In the genomic region with DNA sequence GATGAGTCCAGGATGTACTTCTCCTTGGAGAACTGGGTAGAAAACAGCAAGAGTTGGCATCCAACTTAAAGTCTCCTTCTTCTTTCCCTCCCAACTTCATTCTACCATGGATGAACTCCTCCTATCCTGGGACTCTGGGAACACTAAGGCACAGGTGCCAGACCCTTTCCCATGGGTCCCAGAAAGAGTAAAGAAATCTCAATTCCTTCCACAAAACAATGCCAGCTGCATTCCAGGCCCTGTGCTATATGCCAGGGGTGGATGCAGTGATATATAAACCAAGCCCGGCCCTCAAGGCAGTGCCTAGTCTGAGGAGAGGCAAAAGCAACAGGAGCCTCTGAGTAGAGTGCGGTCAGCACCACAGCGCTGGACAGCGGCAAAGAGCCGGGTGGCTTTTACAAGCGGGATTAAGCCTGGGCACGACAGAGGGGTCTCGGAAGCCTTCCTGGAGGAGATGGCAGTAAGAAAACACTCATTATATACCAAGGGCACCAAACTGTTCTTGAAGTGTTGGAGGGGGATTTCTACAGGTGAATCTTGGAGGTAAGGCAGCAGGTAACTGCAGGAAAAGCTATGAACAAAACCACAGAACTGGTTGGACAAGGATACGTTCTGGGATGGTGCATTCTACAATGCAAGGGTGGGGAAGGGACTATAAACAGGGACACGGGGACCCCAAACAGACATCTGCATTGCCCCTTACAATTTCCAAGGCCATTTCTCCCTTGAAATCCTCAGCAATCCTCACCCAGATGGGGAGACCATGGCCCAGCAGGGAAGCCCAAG, we compare ENCODE assay signal across 14 cellular contexts. TPM values are rescaled to one million over a fixed set of nuclear protein-coding genes. Genes with fewer than 3 reads are reported as not detected.
DNase-seq lines count a peak whose midpoint lies in the region; ATAC-seq and TF ChIP-seq lines count a peak whose summit lies in the region.
"Had no signal": no experiment of that assay in that cellular context is flagged by ENCODE, and none has a peak within 500 bp of the region (broad histone marks: within the 10 kb centered on the region; RNA-seq: fewer than 3 reads in every experiment).

No MANE protein-coding gene starts in this region.

- H3K9me3 Mint-ChIP-seq in activated CD8-positive, alpha-beta T cell treated with anti-CD3 and anti-CD28 coated beads for 36 hours: no peaks in the 10 kb centered on the region
- H3K9me3 Mint-ChIP-seq in activated CD8-positive, alpha-beta T cell treated with anti-CD3 and anti-CD28 coated beads, Interleukin-2, amount 10 ng/mL, durations not matched to agents 7 days and 5 days (ENCODE audit: insufficient read depth): no peaks in the 10 kb centered on the region
- H3K9me3 Mint-ChIP-seq in glutamatergic neuron (ENCODE audit: unreplicated experiment) (peaks cover 4% of the 10 kb centered on the region), progenitor cell of endocrine pancreas (ENCODE audit: low read depth) (no peaks in the 10 kb centered on the region)
- H3K9me3 Mint-ChIP-seq: activated CD4-positive, alpha-beta memory T cell treated with anti-CD3 and anti-CD28 coated beads for 36 hours; IgD-negative memory B cell had no signal

- H3K27ac Mint-ChIP-seq in activated CD8-positive, alpha-beta T cell treated with anti-CD3 and anti-CD28 coated beads for 36 hours: no peak overlapping the region
- H3K27ac Mint-ChIP-seq in activated CD8-positive, alpha-beta T cell treated with anti-CD3 and anti-CD28 coated beads, Interleukin-2, amount 10 ng/mL, durations not matched to agents 7 days and 5 days: no peak overlapping the region
- H3K27ac Mint-ChIP-seq in T-helper 17 cell (peak overlapping the region; percentile 47), glutamatergic neuron (ENCODE audit: unreplicated experiment) (no peak overlapping the region), progenitor cell of endocrine pancreas (no peak overlapping the region)

- peaks cover 11% of the 10 kb centered on the region for H3K4me1 Mint-ChIP-seq in activated CD8-positive, alpha-beta T cell treated with anti-CD3 and anti-CD28 coated beads for 36 hours (ENCODE audit: low read depth)
- H3K4me1 Mint-ChIP-seq in activated CD8-positive, alpha-beta T cell treated with anti-CD3 and anti-CD28 coated beads, Interleukin-2, amount 10 ng/mL, durations not matched to agents 7 days and 5 days (ENCODE audit: low read depth): peaks cover 24% of the 10 kb centered on the region
- H3K4me1 Mint-ChIP-seq in T-helper 17 cell: peaks cover 14% of the 10 kb centered on the region
- peaks cover 5% of the 10 kb centered on the region for H3K4me1 Mint-ChIP-seq in glutamatergic neuron (ENCODE audit: low read depth, unreplicated experiment)
- H3K4me1 Mint-ChIP-seq in progenitor cell of endocrine pancreas (ENCODE audit: low read depth): no peaks in the 10 kb centered on the region

- CTCF ChIA-PET in activated CD8-positive, alpha-beta T cell treated with anti-CD3 and anti-CD28 coated beads for 36 hours (lab: Charles Lee): interaction anchor here (1.0 kb wide), 1 partner anchor 17 kb away, joined by 3 read pairs; the partner anchor contains the start of gene TOR2A
- CTCF ChIA-PET in activated CD8-positive, alpha-beta T cell treated with anti-CD3 and anti-CD28 coated beads, Interleukin-2, amount 10 ng/mL, durations not matched to agents 7 days and 5 days (lab: Charles Lee): no interaction called here

- POLR2A ChIA-PET in activated CD8-positive, alpha-beta T cell treated with anti-CD3 and anti-CD28 coated beads for 36 hours (lab: Charles Lee): no interaction called here
- POLR2A ChIA-PET in activated CD8-positive, alpha-beta T cell treated with anti-CD3 and anti-CD28 coated beads, Interleukin-2, amount 10 ng/mL, durations not matched to agents 7 days and 5 days (lab: Charles Lee): no interaction called here

- intact Hi-C loops in activated CD8-positive, alpha-beta T cell treated with anti-CD3 and anti-CD28 coated beads for 36 hours (cut with micrococcal nuclease): no loop called here

- H3K27me3 Mint-ChIP-seq in activated CD8-positive, alpha-beta T cell treated with anti-CD3 and anti-CD28 coated beads for 36 hours: no peaks in the 10 kb centered on the region
- no peaks in the 10 kb centered on the region for H3K27me3 Mint-ChIP-seq in activated CD8-positive, alpha-beta T cell treated with anti-CD3 and anti-CD28 coated beads, Interleukin-2, amount 10 ng/mL, durations not matched to agents 7 days and 5 days (ENCODE audit: low read depth)
- H3K27me3 Mint-ChIP-seq in T-helper 17 cell: no peaks in the 10 kb centered on the region
- peaks cover 11% of the 10 kb centered on the region for H3K27me3 Mint-ChIP-seq in glutamatergic neuron (ENCODE audit: unreplicated experiment)
- H3K27me3 Mint-ChIP-seq in progenitor cell of endocrine pancreas: peaks cover 48% of the 10 kb centered on the region
- H3K27me3 Mint-ChIP-seq: activated CD4-positive, alpha-beta memory T cell treated with anti-CD3 and anti-CD28 coated beads for 36 hours; IgD-negative memory B cell had no signal

- no peak for ATAC-seq in activated CD8-positive, alpha-beta T cell treated with anti-CD3 and anti-CD28 coated beads for 36 hours
- no peak for ATAC-seq in activated CD8-positive, alpha-beta T cell treated with anti-CD3 and anti-CD28 coated beads, Interleukin-2, amount 10 ng/mL, durations not matched to agents 7 days and 5 days
- ATAC-seq in T-helper 17 cell (no peak), GM21786 (IDR thresholded peaks at IDR 0.05; ENCODE audit: unreplicated experiment) (no peak)

- no peak overlapping the region for H3K4me3 ChIP-seq in WERI-Rb-1 (ENCODE audit: low read depth, low read length)
- H3K4me3 ChIP-seq: SJSA1, tibial artery had no signal

- no peaks in the 10 kb centered on the region for H3K9me3 ChIP-seq in T-helper 17 cell (ENCODE audit: control insufficient read depth, low read length, poor library complexity, severe bottlenecking)
- no peaks in the 10 kb centered on the region for H3K9me3 ChIP-seq in WERI-Rb-1 (ENCODE audit: severe bottlenecking)
- H3K9me3 ChIP-seq: SJSA1, tibial artery had no signal

- DNase-seq in activated CD8-positive, alpha-beta T cell treated with anti-CD3 and anti-CD28 coated beads for 36 hours: peak; percentile 33
- no peak for DNase-seq in activated CD8-positive, alpha-beta T cell treated with anti-CD3 and anti-CD28 coated beads, Interleukin-2, amount 10 ng/mL, durations not matched to agents 7 days and 5 days
- DNase-seq in T-helper 17 cell (no peak), glutamatergic neuron (no peak), progenitor cell of endocrine pancreas (ENCODE audit: low spot score, unreplicated experiment) (peak; percentile 58), NCI-H1105 (lab: John Stamatoyannopoulos, UW) (no peak), WERI-Rb-1 (no peak)
- DNase-seq: activated CD4-positive, alpha-beta memory T cell treated with anti-CD3 and anti-CD28 coated beads for 36 hours; tibial artery had no signal

- peaks cover 22% of the 10 kb centered on the region for H3K36me3 ChIP-seq in WERI-Rb-1
- H3K36me3 ChIP-seq: SJSA1 had no signal

- no peak overlapping the region for H3K27ac ChIP-seq in WERI-Rb-1
- H3K27ac ChIP-seq: SJSA1, tibial artery had no signal

- peaks cover 14% of the 10 kb centered on the region for H3K36me3 Mint-ChIP-seq in activated CD8-positive, alpha-beta T cell treated with anti-CD3 and anti-CD28 coated beads for 36 hours (ENCODE audit: low read depth)
- peaks cover 54% of the 10 kb centered on the region for H3K36me3 Mint-ChIP-seq in activated CD8-positive, alpha-beta T cell treated with anti-CD3 and anti-CD28 coated beads, Interleukin-2, amount 10 ng/mL, durations not matched to agents 7 days and 5 days (ENCODE audit: low read depth)
- H3K36me3 Mint-ChIP-seq in T-helper 17 cell (ENCODE audit: low read depth) (no peaks in the 10 kb centered on the region), glutamatergic neuron (ENCODE audit: unreplicated experiment) (peaks cover 5% of the 10 kb centered on the region), progenitor cell of endocrine pancreas (ENCODE audit: insufficient read depth) (no peaks in the 10 kb centered on the region)

- H3K27me3 ChIP-seq in WERI-Rb-1 (ENCODE audit: insufficient read depth, low read depth, severe bottlenecking): no peaks in the 10 kb centered on the region

- no peak for TF ChIP-seq CTCF in activated CD8-positive, alpha-beta T cell treated with anti-CD3 and anti-CD28 coated beads for 36 hours (IDR thresholded peaks at IDR 0.05)
- no peak for TF ChIP-seq CTCF in glutamatergic neuron (IDR thresholded peaks at IDR 0.05; ENCODE audit: partially characterized antibody, unreplicated experiment)
- no peak for TF ChIP-seq CTCF in progenitor cell of endocrine pancreas (IDR thresholded peaks at IDR 0.05; ENCODE audit: unreplicated experiment)
- no peak for TF ChIP-seq CTCF in WERI-Rb-1 (IDR thresholded peaks at IDR 0.05; ENCODE audit: low read depth, low read length)

- no peak overlapping the region for H3K4me3 Mint-ChIP-seq in activated CD8-positive, alpha-beta T cell treated with anti-CD3 and anti-CD28 coated beads for 36 hours
- no peak overlapping the region for H3K4me3 Mint-ChIP-seq in activated CD8-positive, alpha-beta T cell treated with anti-CD3 and anti-CD28 coated beads, Interleukin-2, amount 10 ng/mL, durations not matched to agents 7 days and 5 days
- H3K4me3 Mint-ChIP-seq in T-helper 17 cell (peak overlapping the region; percentile 50), glutamatergic neuron (ENCODE audit: unreplicated experiment) (peak overlapping the region; percentile 69), progenitor cell of endocrine pancreas (ENCODE audit: low read depth) (no peak overlapping the region)
- H3K4me3 Mint-ChIP-seq: activated CD4-positive, alpha-beta memory T cell treated with anti-CD3 and anti-CD28 coated beads for 36 hours; IgD-negative memory B cell had no signal

RNA-seq across cellular contexts. Expression of gene TOR2A, which starts 16.4 kb away (rescaled TPM):
- 10 to 100 TPM; 14.4 to 16.1 TPM for total RNA-seq in activated CD8-positive, alpha-beta T cell treated with anti-CD3 and anti-CD28 coated beads for 36 hours
- 10 to 100 TPM; 27.0 to 29.1 TPM for total RNA-seq in activated CD8-positive, alpha-beta T cell treated with anti-CD3 and anti-CD28 coated beads, Interleukin-2, amount 10 ng/mL, durations not matched to agents 7 days and 5 days
- 10 to 100 TPM in 1 of 2 donors, 1 to 10 TPM in 1; 9.4 to 10.5 TPM for total RNA-seq in T-helper 17 cell
- 27.5 TPM for total RNA-seq in glutamatergic neuron (ENCODE audit: unreplicated experiment)
- total RNA-seq in progenitor cell of endocrine pancreas: 21.8 and 24.2 TPM in 2 replicates

RNA-seq across cellular contexts. Expression of gene SH2D3C, which starts 27.0 kb away (rescaled TPM):
- 10 to 100 TPM; 29.9 to 30.3 TPM for total RNA-seq in activated CD8-positive, alpha-beta T cell treated with anti-CD3 and anti-CD28 coated beads for 36 hours
- total RNA-seq in activated CD8-positive, alpha-beta T cell treated with anti-CD3 and anti-CD28 coated beads, Interleukin-2, amount 10 ng/mL, durations not matched to agents 7 days and 5 days: 10 to 100 TPM; 75.6 to 77.5 TPM
- total RNA-seq in T-helper 17 cell (10 to 100 TPM; 15.9 to 27.2 TPM), glutamatergic neuron (ENCODE audit: unreplicated experiment) (71.7 TPM), progenitor cell of endocrine pancreas (2.0 and 2.6 TPM in 2 replicates)
- total RNA-seq: Daoy, epithelial cell of proximal tubule, SJSA1 had no signal

RNA-seq across cellular contexts. Expression of gene CDK9, which starts 34.4 kb away (rescaled TPM):
- total RNA-seq in activated CD8-positive, alpha-beta T cell treated with anti-CD3 and anti-CD28 coated beads for 36 hours: 10 to 100 TPM; 86.2 to 91.6 TPM
- total RNA-seq in activated CD8-positive, alpha-beta T cell treated with anti-CD3 and anti-CD28 coated beads, Interleukin-2, amount 10 ng/mL, durations not matched to agents 7 days and 5 days: 100 to 1,000 TPM; 132 to 136 TPM
- 100 to 1,000 TPM; 107 to 123 TPM for total RNA-seq in T-helper 17 cell
- total RNA-seq in glutamatergic neuron (ENCODE audit: unreplicated experiment): 83.9 TPM
- 90.9 and 100 TPM in 2 replicates for total RNA-seq in progenitor cell of endocrine pancreas

RNA-seq across cellular contexts. Expression of gene TTC16, which starts 35.6 kb away (rescaled TPM):
- total RNA-seq in activated CD8-positive, alpha-beta T cell treated with anti-CD3 and anti-CD28 coated beads for 36 hours: 1 to 10 TPM; 2.1 to 2.3 TPM
- 1 to 10 TPM; 4.7 to 5.0 TPM for total RNA-seq in activated CD8-positive, alpha-beta T cell treated with anti-CD3 and anti-CD28 coated beads, Interleukin-2, amount 10 ng/mL, durations not matched to agents 7 days and 5 days
- total RNA-seq in T-helper 17 cell (1 to 10 TPM; 3.7 to 4.3 TPM), glutamatergic neuron (ENCODE audit: unreplicated experiment) (not detected), progenitor cell of endocrine pancreas (0.07 TPM in 1 of 2 replicates, not detected in the other)
- total RNA-seq: epithelial cell of proximal tubule, SJSA1 had no signal

RNA-seq across cellular contexts. Expression of gene PTRH1, which starts 36.0 kb away (rescaled TPM):
- total RNA-seq in activated CD8-positive, alpha-beta T cell treated with anti-CD3 and anti-CD28 coated beads for 36 hours: 10 to 100 TPM; 15.9 to 16.0 TPM
- total RNA-seq in activated CD8-positive, alpha-beta T cell treated with anti-CD3 and anti-CD28 coated beads, Interleukin-2, amount 10 ng/mL, durations not matched to agents 7 days and 5 days: 10 to 100 TPM; 10.2 to 14.1 TPM
- total RNA-seq in T-helper 17 cell (1 to 10 TPM; 6.6 to 6.7 TPM), glutamatergic neuron (ENCODE audit: unreplicated experiment) (10.1 TPM), progenitor cell of endocrine pancreas (11.3 and 11.9 TPM in 2 replicates)

Comparison
In these comparisons a context has a peak if more than half of its experiments do, and no peak if none do; other contexts are left out.
1. DNase-seq: peak in activated CD8-positive, alpha-beta T cell treated with anti-CD3 and anti-CD28 coated beads for 36 hours (single experiment) and progenitor cell of endocrine pancreas (single experiment); none in activated CD8-positive, alpha-beta T cell treated with anti-CD3 and anti-CD28 coated beads, Interleukin-2, amount 10 ng/mL, durations not matched to agents 7 days and 5 days (single experiment), T-helper 17 cell (0 of 3), glutamatergic neuron (single experiment), NCI-H1105 (single experiment) and WERI-Rb-1 (single experiment).
2. H3K4me3 Mint-ChIP-seq: peak in T-helper 17 cell (single experiment) and glutamatergic neuron (single experiment); none in activated CD8-positive, alpha-beta T cell treated with anti-CD3 and anti-CD28 coated beads for 36 hours (single experiment), activated CD8-positive, alpha-beta T cell treated with anti-CD3 and anti-CD28 coated beads, Interleukin-2, amount 10 ng/mL, durations not matched to agents 7 days and 5 days (single experiment) and progenitor cell of endocrine pancreas (single experiment).